8 cellular contexts compared by ENCODE assay signal in genomic region chr5:149581931-149582768, GRCh38. TPM values are rescaled to one million over a fixed set of nuclear protein-coding genes. Genes with fewer than 3 reads are reported as not detected.
DNase-seq lines count a peak whose midpoint lies in the region; ATAC-seq and TF ChIP-seq lines count a peak whose summit lies in the region.

No MANE protein-coding gene starts in this region.

- H3K9me3 ChIP-seq in PC-9 (ENCODE audit: insufficient read depth, low read depth) (peaks cover 6% of the 10 kb centered on the region; the same call in 1 of the 2 replicates), esophagus squamous epithelium (no peaks in the 10 kb centered on the region)

- H4K20me1 ChIP-seq in PC-9 (ENCODE audit: insufficient read depth) = no peaks in the 10 kb centered on the region

- peak overlapping the region; percentile 81; the same call in 1 of the 2 replicates for H2AFZ ChIP-seq in PC-9

- H3K36me3 Mint-ChIP-seq in nephron (ENCODE audit: low read depth) = no peaks in the 10 kb centered on the region

- no peaks in the 10 kb centered on the region for H3K9me3 Mint-ChIP-seq in nephron

- H3K4me1 ChIP-seq in PC-9 (replicated peaks; ENCODE audit: insufficient read depth) = peaks cover 27% of the 10 kb centered on the region
- H3K4me1 ChIP-seq in esophagus squamous epithelium = peaks cover 16 to 61% (median 40%) of the 10 kb centered on the region in 3 donors

- peak overlapping the region; percentile 93 to 95 (median 93) for H3K27ac Mint-ChIP-seq in nephron

- TF ChIP-seq POLR2A in esophagus squamous epithelium (IDR thresholded peaks at IDR 0.05) = no peak

- H3K36me3 ChIP-seq in PC-9 (ENCODE audit: low read depth) (no peaks in the 10 kb centered on the region), esophagus squamous epithelium (no peaks in the 10 kb centered on the region)

- CTCF ChIA-PET in PC-9 (lab: Charles Lee) = interaction anchor here (0.6 kb wide), 1 partner anchor 37 kb away, joined by 4 read pairs; no protein-coding TSS in a partner anchor

- peak overlapping the region; percentile 60 for H3K4me3 ChIP-seq in PC-9
- H3K4me3 ChIP-seq in esophagus squamous epithelium = peak overlapping the region; percentile 56 to 84 (median 60)

- ATAC-seq in GM18511 (IDR thresholded peaks at IDR 0.05; ENCODE audit: unreplicated experiment) = no peak
- ATAC-seq in GM19324 (IDR thresholded peaks at IDR 0.05; ENCODE audit: low FRiP score, unreplicated experiment) = no peak

- H3K27ac ChIP-seq in PC-9 (0 out of 2 replicates have a peak overlapping the region, but pooled peaks have one; percentile 26), esophagus squamous epithelium (peak overlapping the region; percentile 91 to 96 (median 94))

- no peaks in the 10 kb centered on the region for H3K27me3 ChIP-seq in PC-9 (ENCODE audit: insufficient read depth, low read depth)
- H3K27me3 ChIP-seq in esophagus squamous epithelium = no peaks in the 10 kb centered on the region

- H3K27me3 Mint-ChIP-seq in nephron (ENCODE audit: low read depth) = peaks cover 10% of the 10 kb centered on the region

- DNase-seq in Daoy (ENCODE audit: low read depth) = peak; percentile 21
- no peak for DNase-seq in PC-9
- no peak for DNase-seq in esophagus squamous epithelium (lab: John Stamatoyannopoulos, UW)
- DNase-seq in SW 1271 (lab: John Stamatoyannopoulos, UW) = no peak
- no peak for DNase-seq in AG20443 (ENCODE audit: low spot score)

- peak overlapping the region; percentile 92 for H3K4me2 ChIP-seq in PC-9

- H3K4me1 Mint-ChIP-seq in nephron = peaks cover 52% of the 10 kb centered on the region

- TSS peak; percentile 80 for BruUV-seq in PC-9 (replicated peaks; lab: Mats Ljungman, UMichigan)

- no peak for TF ChIP-seq CTCF in PC-9 (conservative IDR thresholded peaks at IDR 0.05)
- no peak for TF ChIP-seq CTCF in esophagus squamous epithelium (IDR thresholded peaks at IDR 0.05)
- TF ChIP-seq CTCF in nephron (IDR thresholded peaks at IDR 0.05; ENCODE audit: unreplicated experiment in 3 of 3) = no peak

- intact Hi-C loops in PC-9 (cut with micrococcal nuclease; ENCODE audit: unreplicated experiment) = loop anchor here (1.0 kb wide), 1 partner anchor 36 kb away; no protein-coding TSS in a partner anchor
- intact Hi-C loops in esophagus squamous epithelium (cut with DNase I) = no loop called here

- H3F3A ChIP-seq in PC-9 (ENCODE audit: insufficient read depth, low read depth) = peaks cover 22% of the 10 kb centered on the region

- peak overlapping the region; percentile 78 to 90 (median 86) for H3K4me3 Mint-ChIP-seq in nephron

- POLR2A ChIA-PET in PC-9 (lab: Charles Lee; ENCODE audit: unreplicated experiment) = interaction anchor here (0.7 kb wide), 1 partner anchor 303 kb away, joined by 5 read pairs; no protein-coding TSS in a partner anchor

- no peaks in the 10 kb centered on the region for H3K9me2 ChIP-seq in PC-9 (ENCODE audit: insufficient read depth)

- WGBS in esophagus squamous epithelium, 2 donors = 16 to 26% methylated on average over 9 of the region's 9 CpGs

- no peaks in the 10 kb centered on the region for H3K79me2 ChIP-seq in PC-9 (ENCODE audit: low read depth)

RNA-seq across cellular contexts. Expression of gene ARHGEF37, which starts 0.9 kb away (rescaled TPM):
- total RNA-seq in Daoy (2014; rRNA removed; shearing (Covaris generic)) = 0.69 and 0.80 TPM in 2 replicates
- total RNA-seq in PC-9 (2021) (5.5 and 8.6 TPM in 2 replicates), esophagus squamous epithelium (10 to 100 TPM; 14.5 to 29.3 (median 18.0) TPM)

RNA-seq across cellular contexts. Expression of gene CSNK1A1, which starts 30.9 kb away (rescaled TPM):
- 298 and 334 TPM in 2 replicates for total RNA-seq in Daoy (2014; rRNA removed; shearing (Covaris generic))
- total RNA-seq in PC-9 (2021) = 300 and 334 TPM in 2 replicates
- total RNA-seq in esophagus squamous epithelium = 100 to 1,000 TPM; 223 to 388 (median 301) TPM
